ENCODE assay signal across 25 cellular contexts in genomic region chr11:126640186-126640585, GRCh38.
"Had no signal": no experiment of that assay in that cellular context is flagged by ENCODE, and none has a peak within 500 bp of the region (broad histone marks: within the 10 kb centered on the region; RNA-seq: fewer than 3 reads in every experiment).

No MANE protein-coding gene starts in this region.

- H3K9me3 Mint-ChIP-seq: mesothelial cell of epicardium; natural killer cell treated with Interleukin-12 subunit alpha and Interleukin-12 subunit beta and Interleukin-15 and Interleukin-18, amount 100 ng/mL, for 72 hours; stimulated activated naive CD8-positive, alpha-beta T cell treated with anti-CD3 and anti-CD28 coated beads, Interleukin-15, amount 100 ng/mL, for 72 hours had no signal

- H3K9me3 ChIP-seq: gastrocnemius medialis, mucosa of descending colon, pancreas, right lobe of liver, suprapubic skin, transverse colon, upper lobe of right lung, uterus had no signal

- H3K27me3 ChIP-seq: pancreas, right lobe of liver, transverse colon, upper lobe of right lung, uterus had no signal

- H3K36me3 Mint-ChIP-seq: mesothelial cell of epicardium; naive B cell; natural killer cell treated with Interleukin-12 subunit alpha and Interleukin-12 subunit beta and Interleukin-15 and Interleukin-18, amount 100 ng/mL, for 72 hours had no signal

- H3K27ac ChIP-seq: coronary artery, gastrocnemius medialis, pancreas, right lobe of liver, suprapubic skin, transverse colon, upper lobe of right lung, uterus had no signal

- H3K27ac Mint-ChIP-seq: mesothelial cell of epicardium; naive B cell; natural killer cell treated with Interleukin-12 subunit alpha and Interleukin-12 subunit beta and Interleukin-15 and Interleukin-18, amount 100 ng/mL, for 72 hours; stimulated activated naive CD8-positive, alpha-beta T cell treated with anti-CD3 and anti-CD28 coated beads, Interleukin-15, amount 100 ng/mL, for 72 hours had no signal

- FAIRE-seq: keratinocyte, pancreas, small intestine had no signal

- H3K4me1 Mint-ChIP-seq: naive B cell; stimulated activated naive CD8-positive, alpha-beta T cell treated with anti-CD3 and anti-CD28 coated beads, Interleukin-15, amount 100 ng/mL, for 72 hours had no signal

- ATAC-seq: gastrocnemius medialis; left lobe of liver; mucosa of descending colon; natural killer cell treated with Interleukin-12 subunit alpha and Interleukin-12 subunit beta and Interleukin-15 and Interleukin-18, amount 100 ng/mL, for 72 hours; pancreas; right lobe of liver; stimulated activated naive CD8-positive, alpha-beta T cell treated with anti-CD3 and anti-CD28 coated beads, Interleukin-15, amount 100 ng/mL, for 72 hours; upper lobe of right lung had no signal

- H3K4me1 ChIP-seq: gastrocnemius medialis, pancreas, right lobe of liver, suprapubic skin, transverse colon, upper lobe of right lung, uterus had no signal

- H3K4me3 Mint-ChIP-seq: mesothelial cell of epicardium; naive B cell; natural killer cell treated with Interleukin-12 subunit alpha and Interleukin-12 subunit beta and Interleukin-15 and Interleukin-18, amount 100 ng/mL, for 72 hours; stimulated activated naive CD8-positive, alpha-beta T cell treated with anti-CD3 and anti-CD28 coated beads, Interleukin-15, amount 100 ng/mL, for 72 hours had no signal

- H3K4me3 ChIP-seq: coronary artery, gastrocnemius medialis, lung, mucosa of descending colon, pancreas, right lobe of liver, suprapubic skin, transverse colon, upper lobe of right lung, uterus had no signal

- H3K36me3 ChIP-seq: gastrocnemius medialis, pancreas, right lobe of liver, suprapubic skin, transverse colon, upper lobe of right lung, uterus had no signal

- DNase-seq: effector CD4-positive, alpha-beta T cell; gastrocnemius medialis; head of caudate nucleus; mesenchymal stem cell; mucosa of descending colon; naive B cell; occipital lobe; pancreas; right lobe of liver; small intestine; stimulated activated CD4-positive, alpha-beta T cell treated with anti-CD3 and anti-CD28 coated beads, Interleukin-15, amount 100 ng/mL, for 24 hours; stimulated activated CD4-positive, alpha-beta T cell treated with anti-CD3 and anti-CD28 coated beads, Interleukin-2, amount 100 ng/mL, for 48 hours; stimulated activated CD8-positive, alpha-beta memory T cell treated with anti-CD3 and anti-CD28 coated beads, Interleukin-4, amount 100 ng/mL, for 48 hours; stimulated activated naive CD4-positive, alpha-beta T cell; stimulated activated naive CD8-positive, alpha-beta T cell treated with anti-CD3 and anti-CD28 coated beads, Interleukin-15, amount 100 ng/mL, for 72 hours; transverse colon; upper lobe of right lung; uterus had no signal
